Comparison of ENCODE assay signal across 8 cellular contexts in the genomic region with DNA sequence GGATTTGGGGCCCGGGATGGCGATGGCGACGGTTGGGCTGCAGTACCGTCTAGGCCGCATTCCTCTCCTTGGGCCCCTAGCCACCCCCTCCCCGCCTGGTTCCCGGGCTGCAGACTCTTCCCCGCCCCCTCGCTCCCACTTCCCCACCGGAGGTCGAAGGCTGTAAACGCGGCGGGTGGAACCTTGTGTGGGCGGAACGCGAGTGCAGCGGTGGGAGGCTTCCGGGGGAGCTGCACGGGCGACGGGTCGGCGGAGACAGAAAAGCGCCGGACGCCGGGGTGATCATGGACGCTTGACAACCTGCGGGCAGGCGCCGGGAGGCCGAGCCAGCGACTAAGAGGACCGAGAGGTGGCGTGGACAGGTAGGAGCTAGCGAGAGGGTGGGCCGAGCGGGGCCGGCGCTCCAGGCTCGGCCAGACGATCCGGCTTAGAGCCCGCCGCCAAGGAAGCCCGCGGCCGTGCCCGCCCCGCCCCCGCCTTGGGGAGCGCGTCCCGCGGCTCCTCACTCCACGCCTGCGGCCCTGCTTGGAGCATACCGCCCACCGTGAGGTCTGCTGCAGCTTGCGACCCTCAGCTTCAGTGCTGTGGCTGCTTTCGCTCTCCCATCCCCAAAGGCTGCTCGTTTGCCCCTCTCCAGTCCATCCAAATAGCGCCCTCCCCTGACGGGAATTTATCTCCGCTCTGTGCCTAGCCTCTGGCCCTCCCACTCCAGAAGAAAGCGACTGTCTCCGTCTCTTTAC. TPM values are rescaled to one million over a fixed set of nuclear protein-coding genes. Genes with fewer than 3 reads are reported as not detected.
DNase-seq lines count a peak whose midpoint lies in the region; ATAC-seq and TF ChIP-seq lines count a peak whose summit lies in the region.

A gene (plus strand): TSS at position 269 of the 740 bp plus-strand sequence. CDS start 2,126 bp downstream, outside the sequence.

- H2BK120ac ChIP-seq in trophoblast cell (ENCODE audit: insufficient read depth, low read length, poor library complexity): peak within 1 kb of the TSS; percentile 81

- peaks cover 11% of the 10 kb centered on the region for H3K4me1 ChIP-seq in cardiac muscle cell (ENCODE audit: low read depth)
- H3K4me1 ChIP-seq in trophoblast cell (ENCODE audit: control insufficient read depth in 1 of 2, insufficient read depth in 2 of 2, low read length in 2 of 2): peaks cover 6 to 9% of the 10 kb centered on the region in 2 experiments
- H3K4me1 ChIP-seq in tibial nerve: peaks cover 0 to 73% (median 29%) of the 10 kb centered on the region in 4 donors

- peak in 1 of 2 donors; percentile 87 for TF ChIP-seq EP300 in tibial nerve (IDR thresholded peaks at IDR 0.05)

- H2AFZ ChIP-seq in trophoblast cell (ENCODE audit: insufficient read depth, low read length, poor library complexity): peak within 1 kb of the TSS; percentile 86

- H3K14ac ChIP-seq in trophoblast cell (ENCODE audit: low read length): peak within 1 kb of the TSS; percentile 92

- ATAC-seq in HG02571 (IDR thresholded peaks at IDR 0.05; ENCODE audit: unreplicated experiment): peak; percentile 46

- WGBS in trophoblast cell (ENCODE audit: extremely low coverage, insufficient coverage, insufficient read length): no CpG with 5 or more reads among the region's 69 CpGs
- 1 to 2% methylated on average over 50 to 63 of the region's 69 CpGs for WGBS in tibial nerve, 2 donors

- no peak within 1 kb of the TSS for H2AK5ac ChIP-seq in trophoblast cell (ENCODE audit: low read length)

- H3K4me2 ChIP-seq in trophoblast cell (ENCODE audit: low read length): peak within 1 kb of the TSS; percentile 87

- H3K9me3 ChIP-seq in cardiac muscle cell (ENCODE audit: low read depth): no peaks in the 10 kb centered on the region
- H3K9me3 ChIP-seq in trophoblast cell (ENCODE audit: insufficient read depth, low read depth, low read length): no peaks in the 10 kb centered on the region
- no peaks in the 10 kb centered on the region for H3K9me3 ChIP-seq in tibial nerve

- H3K36me3 ChIP-seq in GM06990 (ENCODE audit: control insufficient read depth, insufficient read depth, low read length) (peaks cover 2% of the 10 kb centered on the region), cardiac muscle cell (no peaks in the 10 kb centered on the region), trophoblast cell (ENCODE audit: control insufficient read depth in 1 of 2, insufficient read depth in 2 of 2, low read length in 2 of 2) (peaks cover 4 to 9% of the 10 kb centered on the region in 2 experiments), tibial nerve (peaks cover 0 to 22% (median 0%) of the 10 kb centered on the region in 3 donors)

- H3K27me3 ChIP-seq in GM06990 (replicated peaks; ENCODE audit: control insufficient read depth, insufficient read depth, low read length) (no peaks in the 10 kb centered on the region), cardiac muscle cell (no peaks in the 10 kb centered on the region), trophoblast cell (ENCODE audit: insufficient read depth, low read length) (no peaks in the 10 kb centered on the region), tibial nerve (no peaks in the 10 kb centered on the region)

- H3K23ac ChIP-seq in trophoblast cell (ENCODE audit: low read length): no peak within 1 kb of the TSS

- peak within 1 kb of the TSS; percentile 96 for H3K4me3 ChIP-seq in GM06990 (replicated peaks; ENCODE audit: low read depth, low read length)
- H3K4me3 ChIP-seq in cardiac muscle cell: peak within 1 kb of the TSS; percentile 68
- H3K4me3 ChIP-seq in trophoblast cell (ENCODE audit: low read depth, low read length): peak within 1 kb of the TSS; percentile 95
- peak within 1 kb of the TSS; percentile 74 to 86 (median 78) for H3K4me3 ChIP-seq in tibial nerve

- H4K8ac ChIP-seq in trophoblast cell (ENCODE audit: low read depth, low read length): peak within 1 kb of the TSS; percentile 98

- DNase-seq in GM06990 (ENCODE audit: extremely low read depth, insufficient read length): peak; percentile 90
- peak; percentile 55 for DNase-seq in NCI-H1105 (lab: John Stamatoyannopoulos, UW)
- DNase-seq in SW 1271 (lab: John Stamatoyannopoulos, UW): peak; percentile 26 to 61
- DNase-seq in activated naive CD8-positive, alpha-beta T cell treated with anti-CD3 and anti-CD28 coated beads, Interleukin-2, amount 50 U/mL, for 16 hours (ENCODE audit: low read depth, low spot score): peak; percentile 68
- DNase-seq in cardiac muscle cell (ENCODE audit: low read depth in 1 of 2, low spot score in 1 of 2): peak; percentile 89 to 93
- DNase-seq in trophoblast cell: peak; percentile 61 to 81
- DNase-seq in tibial nerve (ENCODE audit: low spot score in 2 of 2): peak; percentile 48 to 56

- H4K12ac ChIP-seq in trophoblast cell (ENCODE audit: low read depth, low read length): peak within 1 kb of the TSS; percentile 96

- H3K27ac ChIP-seq in cardiac muscle cell: peak within 1 kb of the TSS; percentile 86
- H3K27ac ChIP-seq in trophoblast cell (ENCODE audit: low read depth, low read length): peak within 1 kb of the TSS; percentile 86
- peak within 1 kb of the TSS; percentile 51 to 79 (median 76) for H3K27ac ChIP-seq in tibial nerve

- H4K91ac ChIP-seq in trophoblast cell (ENCODE audit: low read depth, low read length): peak within 1 kb of the TSS; percentile 85

- H3K79me2 ChIP-seq in trophoblast cell (ENCODE audit: control insufficient read depth, insufficient read depth, low read length, poor library complexity): peaks cover 6% of the 10 kb centered on the region

- TF ChIP-seq POLR2A in tibial nerve (IDR thresholded peaks at IDR 0.05): no peak

- H3K4ac ChIP-seq in trophoblast cell (ENCODE audit: low read depth, low read length): peak within 1 kb of the TSS; percentile 93

- H3K79me1 ChIP-seq in trophoblast cell (ENCODE audit: low read length): peaks cover 9% of the 10 kb centered on the region

- H3K18ac ChIP-seq in trophoblast cell (ENCODE audit: low read length): peak within 1 kb of the TSS; percentile 95

- TF ChIP-seq CTCF in GM06990 (IDR thresholded peaks at IDR 0.05; ENCODE audit: insufficient read depth, low read length, poor library complexity, severe bottlenecking) (peak; percentile 53), cardiac muscle cell (IDR thresholded peaks at IDR 0.05; ENCODE audit: low read depth, low read length) (peak; percentile 52), tibial nerve (IDR thresholded peaks at IDR 0.05) (peak in 3 of 5 experiments; percentile 25 to 39 (median 34))

- H3K9ac ChIP-seq in trophoblast cell (ENCODE audit: low read length): peak within 1 kb of the TSS; percentile 74

- H2BK5ac ChIP-seq in trophoblast cell (ENCODE audit: low read depth, low read length, poor library complexity): peak within 1 kb of the TSS; percentile 68

- H2BK12ac ChIP-seq in trophoblast cell (ENCODE audit: low read length): no peak within 1 kb of the TSS

RNA-seq across cellular contexts. Expression of the gene that starts here (rescaled TPM):
- total RNA-seq in cardiac muscle cell (29.7 and 44.5 TPM in 2 replicates), tibial nerve (10 to 100 TPM; 26.0 to 89.4 (median 42.5) TPM)
- polyA plus RNA-seq in cardiac muscle cell: 57.6 and 68.0 TPM in 2 replicates
- polyA plus RNA-seq in trophoblast cell (2013): 39.9 and 40.7 TPM in 2 replicates

Comparison
In these comparisons a context has a peak if more than half of its experiments do, and no peak if none do; other contexts are left out.
1. Peak in every context shown above with its lines: DNase-seq, ATAC-seq, H3K4me3 ChIP-seq and H3K27ac ChIP-seq.